25 cellular contexts compared by ENCODE assay signal in the genomic region with DNA sequence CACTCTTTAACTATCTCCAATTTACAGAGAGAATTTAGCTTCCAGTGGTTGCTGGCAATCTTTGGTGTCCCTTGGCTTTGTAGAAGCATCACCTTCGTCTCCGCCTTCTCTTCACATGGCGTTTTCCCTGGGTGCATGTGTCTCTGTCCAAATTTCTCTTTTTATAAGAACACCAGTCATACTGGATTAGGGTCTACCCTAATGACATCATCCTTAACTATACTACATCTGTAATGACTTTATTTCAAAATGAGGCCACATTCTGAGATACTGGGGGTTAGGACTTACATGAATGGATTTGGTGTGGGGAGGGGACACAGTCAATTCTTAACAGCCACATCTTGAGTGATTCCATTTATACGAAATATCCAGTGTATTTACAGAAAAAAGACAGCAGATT. TPM values are rescaled to one million over a fixed set of nuclear protein-coding genes. Genes with fewer than 3 reads are reported as not detected.
DNase-seq lines count a peak whose midpoint lies in the region; ATAC-seq, FAIRE-seq and TF ChIP-seq lines count a peak whose summit lies in the region.
"Had no signal": no experiment of that assay in that cellular context is flagged by ENCODE, and none has a peak within 500 bp of the region (broad histone marks: within the 10 kb centered on the region; RNA-seq: fewer than 3 reads in every experiment).

No MANE protein-coding gene starts in this region.

- H3K4me2 ChIP-seq in HepG2 (ENCODE audit: low read depth, low read length) = no peak overlapping the region

- no peak overlapping the region for H3K4me3 ChIP-seq in HepG2 (replicated peaks in 1 of 3; ENCODE audit: insufficient read depth in 1 of 3, low read depth in 2 of 3, low read length in 3 of 3)
- H3K4me3 ChIP-seq in right lobe of liver = no peak overlapping the region
- H3K4me3 ChIP-seq in HEK293 (ENCODE audit: low read depth, low read length) = no peak overlapping the region
- no peak overlapping the region for H3K4me3 ChIP-seq in WERI-Rb-1 (ENCODE audit: low read depth, low read length)
- H3K4me3 ChIP-seq: BLaER1 had no signal

- BruUV-seq in HepG2 (replicated peaks; lab: Mats Ljungman, UMichigan) = no TSS peak

- in situ Hi-C loops in HepG2 (cut with HindIII; ENCODE audit: extremely low pct_ligation_motif_present, low pct_unique_long_range_greater_than_20kb) = no loop called here

- intact Hi-C loops in HepG2 (cut with micrococcal nuclease; ENCODE audit: unreplicated experiment) (no loop called here), right lobe of liver (cut with DNase I) (no loop called here)

- CTCF ChIA-PET in HepG2 (lab: Yijun Ruan, JAX; ENCODE audit: low intra/inter-chr PET ratio, low total read pairs) = no interaction called here
- CTCF ChIA-PET in HEK293 (lab: Yijun Ruan, JAX) = no interaction called here

- POLR2A ChIA-PET in HepG2 (lab: Yijun Ruan, JAX) (no interaction called here), HEK293 (lab: Yijun Ruan, JAX) (interaction anchor here (0.5 kb wide), 1 partner anchor 941 kb away, joined by 3 read pairs; no protein-coding TSS in a partner anchor)

- no peaks in the 10 kb centered on the region; the same call in 1 of the 2 replicates for H4K20me1 ChIP-seq in HepG2 (ENCODE audit: insufficient read depth, low read length)
- H4K20me1 ChIP-seq: BLaER1 had no signal

- H3K9ac ChIP-seq in HepG2 (ENCODE audit: insufficient read depth, low read depth, low read length) = no peak overlapping the region

- peaks cover 7 to 78% of the 10 kb centered on the region in 2 experiments for H3K27me3 ChIP-seq in HepG2 (ENCODE audit: control insufficient read depth in 1 of 2, insufficient read depth in 2 of 2, low read length in 2 of 2)
- no peaks in the 10 kb centered on the region for H3K27me3 ChIP-seq in right lobe of liver
- H3K27me3 ChIP-seq in WERI-Rb-1 (ENCODE audit: insufficient read depth, low read depth, severe bottlenecking) = no peaks in the 10 kb centered on the region
- H3K27me3 ChIP-seq: BE2C had no signal

- H3K27ac ChIP-seq in HepG2 (ENCODE audit: extremely low read length, insufficient read depth, low read length) (no peak overlapping the region), right lobe of liver (no peak overlapping the region), HEK293 (ENCODE audit: extremely low read depth, low read depth, low read length) (no peak overlapping the region), WERI-Rb-1 (peak overlapping the region; percentile 78)
- H3K27ac ChIP-seq: C4-2B had no signal

- no peak for TF ChIP-seq RAD21 in HepG2 (CRISPR knock-in tag; IDR thresholded peaks at IDR 0.05)

- TF ChIP-seq EP300 in HepG2 (IDR thresholded peaks at IDR 0.05; ENCODE audit: low read depth in 2 of 2, low read length in 2 of 2) (no peak), HepG2 (CRISPR knock-in tag; IDR thresholded peaks at IDR 0.05; ENCODE audit: borderline replicate concordance) (no peak)

- H3K9me3 ChIP-seq in HepG2 (ENCODE audit: low read length) = no peaks in the 10 kb centered on the region
- no peaks in the 10 kb centered on the region for H3K9me3 ChIP-seq in right lobe of liver
- H3K9me3 ChIP-seq in HEK293 (ENCODE audit: control insufficient read depth, insufficient read depth, low read depth, low read length) = no peaks in the 10 kb centered on the region
- H3K9me3 ChIP-seq in WERI-Rb-1 (ENCODE audit: severe bottlenecking) = no peaks in the 10 kb centered on the region
- H3K9me3 ChIP-seq: BE2C, BLaER1, Caco-2 had no signal

- H2AFZ ChIP-seq in HepG2 (ENCODE audit: low read length) = no peak overlapping the region

- H3K4me1 ChIP-seq in HepG2 (ENCODE audit: insufficient read depth, low read length) = no peaks in the 10 kb centered on the region
- no peaks in the 10 kb centered on the region for H3K4me1 ChIP-seq in right lobe of liver
- no peaks in the 10 kb centered on the region for H3K4me1 ChIP-seq in HEK293 (ENCODE audit: control insufficient read depth, insufficient read depth, low read length)
- H3K4me1 ChIP-seq: BE2C, Caco-2 had no signal

- no peaks in the 10 kb centered on the region for H3K79me2 ChIP-seq in HepG2 (ENCODE audit: insufficient read depth, low read length)

- no peak for FAIRE-seq in HepG2 (lab: Jason Lieb, UNC)
- FAIRE-seq: A204.1, D721Med, G401.6, GM12892, GM18507 had no signal

- H3K36me3 ChIP-seq in HepG2 (replicated peaks in 1 of 2; ENCODE audit: control insufficient read depth in 1 of 2, insufficient read depth in 2 of 2, low read length in 2 of 2) (no peaks in the 10 kb centered on the region), right lobe of liver (no peaks in the 10 kb centered on the region), HEK293 (ENCODE audit: control insufficient read depth in 2 of 2, insufficient read depth in 1 of 2, low read length in 2 of 2) (no peaks in the 10 kb centered on the region), WERI-Rb-1 (peaks cover 2% of the 10 kb centered on the region; the same call in 1 of the 2 replicates)

- WGBS in HepG2 (ENCODE audit: low lambda C conversion rate) = 52% methylated on average over 4 of the region's 4 CpGs
- WGBS in right lobe of liver (ENCODE audit: insufficient coverage, low coverage, low lambda C conversion rate, missing lambda C conversion rate) = 60% methylated on average over 4 of the region's 4 CpGs

- no peak for ATAC-seq in HepG2
- no peak for ATAC-seq in right lobe of liver
- no peak for ATAC-seq in HG03196 (IDR thresholded peaks at IDR 0.05; ENCODE audit: unreplicated experiment)
- ATAC-seq: CD8-positive, alpha-beta T cell had no signal

- DNase-seq in HepG2 (ENCODE audit: low spot score) (no peak), right lobe of liver (no peak), WERI-Rb-1 (no peak), cerebellar nuclear complex (lab: John Stamatoyannopoulos, UW) (no peak), NCI-H510A treated with DMSO at 0.1 percent for 48 hours (lab: John Stamatoyannopoulos, UW) (no peak)
- DNase-seq: 8988T; ACHN; BE2C; Caco-2; Calu3; CD4-positive, alpha-beta T cell; CD8-positive, alpha-beta T cell; DMS79 treated with DMSO at 0.1 percent for 48 hours; GF-D8 had no signal

- TF ChIP-seq POLR2A in HepG2 (IDR thresholded peaks at IDR 0.05; ENCODE audit: insufficient read depth in 1 of 2, low read depth in 2 of 2, low read length in 2 of 2) = no peak
- TF ChIP-seq POLR2A in right lobe of liver (IDR thresholded peaks at IDR 0.05) = no peak

- TF ChIP-seq CTCF in HepG2 (CRISPR knock-in tag; IDR thresholded peaks at IDR 0.05) = no peak
- TF ChIP-seq CTCF in right lobe of liver (IDR thresholded peaks at IDR 0.05) = no peak
- no peak for TF ChIP-seq CTCF in HEK293 (tag by site-specific recombination; IDR thresholded peaks at IDR 0.05)
- TF ChIP-seq CTCF in WERI-Rb-1 (IDR thresholded peaks at IDR 0.05; ENCODE audit: low read depth, low read length) = no peak

RNA-seq across cellular contexts. Expression of a gene that starts 22.2 kb away (rescaled TPM):
- total RNA-seq in HepG2 (2016; rRNA removed; fragmentation: Illumina TruSeq; extraction: Trizol) (0.09 and 0.11 TPM in 2 replicates), right lobe of liver (not detected)
- total RNA-seq in HepG2 (2016; cell fraction: cytosol; rRNA removed; fragmentation: Illumina TruSeq; extraction: Trizol; ENCODE audit: low read depth) = 0.09 and 0.10 TPM in 2 replicates
- total RNA-seq in HepG2 (2016; cell fraction: insoluble cytoplasmic fraction; rRNA removed; fragmentation: Illumina TruSeq; extraction: Trizol) = 0.09 TPM in 2 replicates
- 0.17 and 0.19 TPM in 2 replicates for total RNA-seq in HepG2 (2016; cell fraction: membrane; rRNA removed; fragmentation: Illumina TruSeq; extraction: Trizol)
- not detected in 2 replicates for total RNA-seq in HepG2 (2016; cell fraction: nucleus; rRNA removed; fragmentation: Illumina TruSeq; extraction: Trizol)
- polyA plus RNA-seq in HepG2 (2011; rRNA removed) = 0.09 and 0.17 TPM in 2 replicates
- polyA plus RNA-seq in HepG2 (2011; cell fraction: cytosol; rRNA removed) = 0.14 and 0.19 TPM in 2 replicates
- polyA plus RNA-seq in HepG2 (2011; cell fraction: nucleus; rRNA removed) = 0.07 and 0.21 TPM in 2 replicates
- 0.08 and 0.12 TPM in 2 replicates for polyA plus RNA-seq in HepG2 (2012)
- polyA plus RNA-seq in HepG2 (2016; cell fraction: cytosol; fragmentation: Illumina TruSeq; extraction: Trizol; ENCODE audit: low read depth) = 0.12 and 0.14 TPM in 2 replicates
- polyA plus RNA-seq in HepG2 (2016; cell fraction: insoluble cytoplasmic fraction; fragmentation: Illumina TruSeq; extraction: Trizol; ENCODE audit: low read depth) = 0.09 TPM in 1 of 2 replicates, not detected in the other
- 0.17 and 0.26 TPM in 2 replicates for polyA plus RNA-seq in HepG2 (2016; cell fraction: membrane; fragmentation: Illumina TruSeq; extraction: Trizol; ENCODE audit: low read depth)
- polyA plus RNA-seq in HepG2 (2016; cell fraction: nucleus; fragmentation: Illumina TruSeq; extraction: Trizol; ENCODE audit: insufficient read depth, low read depth) = not detected in 2 replicates
- polyA minus RNA-seq in HepG2 (2011; rRNA and poly(A)+ RNA removed; ENCODE audit: low replicate concordance) = 0.22 TPM in 1 of 2 replicates, not detected in the other
- not detected in 2 replicates for polyA minus RNA-seq in HepG2 (2011; cell fraction: cytosol; rRNA and poly(A)+ RNA removed)
- polyA minus RNA-seq in HepG2 (2011; cell fraction: nucleus; rRNA and poly(A)+ RNA removed) = not detected in 2 replicates
- total RNA-seq: CD4-positive, alpha-beta T cell; CD8-positive, alpha-beta T cell had no signal

RNA-seq across cellular contexts. Expression of a gene that starts 57.7 kb away (rescaled TPM):
- total RNA-seq in HepG2 (2016; rRNA removed; fragmentation: Illumina TruSeq; extraction: Trizol) = not detected in 2 replicates
- total RNA-seq in HepG2 (2016; cell fraction: cytosol; rRNA removed; fragmentation: Illumina TruSeq; extraction: Trizol; ENCODE audit: low read depth) = not detected in 2 replicates
- total RNA-seq in HepG2 (2016; cell fraction: insoluble cytoplasmic fraction; rRNA removed; fragmentation: Illumina TruSeq; extraction: Trizol) = not detected in 2 replicates
- total RNA-seq in HepG2 (2016; cell fraction: membrane; rRNA removed; fragmentation: Illumina TruSeq; extraction: Trizol) = not detected in 2 replicates
- not detected in 2 replicates for total RNA-seq in HepG2 (2016; cell fraction: nucleus; rRNA removed; fragmentation: Illumina TruSeq; extraction: Trizol)
- polyA plus RNA-seq in HepG2 (2011; rRNA removed) = not detected in 2 replicates
- polyA plus RNA-seq in HepG2 (2011; cell fraction: cytosol; rRNA removed) = not detected in 2 replicates
- polyA plus RNA-seq in HepG2 (2011; cell fraction: nucleus; rRNA removed) = not detected in 2 replicates
- polyA plus RNA-seq in HepG2 (2012) = not detected in 2 replicates
- not detected in 2 replicates for polyA plus RNA-seq in HepG2 (2016; cell fraction: cytosol; fragmentation: Illumina TruSeq; extraction: Trizol; ENCODE audit: low read depth)
- not detected in 2 replicates for polyA plus RNA-seq in HepG2 (2016; cell fraction: insoluble cytoplasmic fraction; fragmentation: Illumina TruSeq; extraction: Trizol; ENCODE audit: low read depth)
- polyA plus RNA-seq in HepG2 (2016; cell fraction: membrane; fragmentation: Illumina TruSeq; extraction: Trizol; ENCODE audit: low read depth) = not detected in 2 replicates
- not detected in 2 replicates for polyA plus RNA-seq in HepG2 (2016; cell fraction: nucleus; fragmentation: Illumina TruSeq; extraction: Trizol; ENCODE audit: insufficient read depth, low read depth)
- not detected in 2 replicates for polyA minus RNA-seq in HepG2 (2011; rRNA and poly(A)+ RNA removed; ENCODE audit: low replicate concordance)
- polyA minus RNA-seq in HepG2 (2011; cell fraction: cytosol; rRNA and poly(A)+ RNA removed) = not detected in 2 replicates
- not detected in 2 replicates for polyA minus RNA-seq in HepG2 (2011; cell fraction: nucleus; rRNA and poly(A)+ RNA removed)
- total RNA-seq in right lobe of liver = not detected
- total RNA-seq: A673; Caco-2; Calu3; CD4-positive, alpha-beta T cell; CD8-positive, alpha-beta T cell had no signal
- polyA plus RNA-seq: AG04450 had no signal
